18 cellular contexts compared by ENCODE assay signal in genomic region chr12:37565112-37565511, GRCh38.
DNase-seq lines count a peak whose midpoint lies in the region; ATAC-seq, FAIRE-seq and TF ChIP-seq lines count a peak whose summit lies in the region.
"Had no signal": no experiment of that assay in that cellular context is flagged by ENCODE, and none has a peak within 500 bp of the region (broad histone marks: within the 10 kb centered on the region; RNA-seq: fewer than 3 reads in every experiment).

No MANE protein-coding gene starts in this region.

- H4K20me1 ChIP-seq in HepG2 (ENCODE audit: insufficient read depth, low read length), result no peaks in the 10 kb centered on the region

- H3K79me2 ChIP-seq in HepG2 (ENCODE audit: insufficient read depth, low read length), result no peaks in the 10 kb centered on the region

- FAIRE-seq in HepG2 (lab: Jason Lieb, UNC) (no peak), bronchial epithelial cell (lab: Jason Lieb, UNC) (no peak)
- FAIRE-seq: D721Med, H54 had no signal

- peaks cover 17 to 18% of the 10 kb centered on the region in 2 donors for H3K9me3 Mint-ChIP-seq in stimulated activated naive CD8-positive, alpha-beta T cell treated with anti-CD3 and anti-CD28 coated beads, Interleukin-15, amount 100 ng/mL, for 72 hours

- ATAC-seq in HepG2, result no peak
- no peak for ATAC-seq in right lobe of liver
- ATAC-seq in stimulated activated naive CD8-positive, alpha-beta T cell treated with anti-CD3 and anti-CD28 coated beads, Interleukin-15, amount 100 ng/mL, for 72 hours, result no peak
- ATAC-seq: GM23338 had no signal

- peaks cover 51% of the 10 kb centered on the region for H3K9me3 ChIP-seq in HepG2 (ENCODE audit: low read length)
- H3K9me3 ChIP-seq in right lobe of liver, result no peaks in the 10 kb centered on the region
- H3K9me3 ChIP-seq: BE2C, Caco-2 had no signal

- DNase-seq in HepG2 (ENCODE audit: low spot score), result no peak
- DNase-seq in right lobe of liver, result no peak
- DNase-seq in NB4 (ENCODE audit: low read depth), result peak; percentile 6
- DNase-seq in bronchial epithelial cell (ENCODE audit: low read depth), result peak; percentile 5
- no peak for DNase-seq in glomerular visceral epithelial cell (ENCODE audit: extremely low spot score)
- no peak for DNase-seq in stimulated activated naive CD8-positive, alpha-beta T cell treated with anti-CD3 and anti-CD28 coated beads, Interleukin-15, amount 100 ng/mL, for 72 hours
- DNase-seq in COLO668 (lab: John Stamatoyannopoulos, UW; ENCODE audit: unreplicated experiment), result no peak
- DNase-seq: ACHN; BE2C; C1 segment of cervical spinal cord; Caco-2; CD4-positive, CD25-positive, alpha-beta regulatory T cell; CD8-positive, alpha-beta memory T cell; GF-D8; KBM-7 had no signal

- no peaks in the 10 kb centered on the region for H3K27me3 ChIP-seq in HepG2 (ENCODE audit: control insufficient read depth in 1 of 2, insufficient read depth in 2 of 2, low read length in 2 of 2)
- no peaks in the 10 kb centered on the region for H3K27me3 ChIP-seq in right lobe of liver
- H3K27me3 ChIP-seq in bronchial epithelial cell (ENCODE audit: control insufficient read depth, insufficient read depth, low read length), result no peaks in the 10 kb centered on the region
- H3K27me3 ChIP-seq: BE2C had no signal

- H3K4me3 ChIP-seq in HepG2 (replicated peaks in 1 of 3; ENCODE audit: insufficient read depth in 1 of 3, low read depth in 2 of 3, low read length in 3 of 3) (no peak overlapping the region), right lobe of liver (no peak overlapping the region), NB4 (ENCODE audit: low read depth, low read length) (no peak overlapping the region), bronchial epithelial cell (ENCODE audit: low read depth, low read length) (no peak overlapping the region)
- H3K4me3 ChIP-seq: GM23338 had no signal

- H3K9ac ChIP-seq in HepG2 (ENCODE audit: insufficient read depth, low read depth, low read length), result no peak overlapping the region

- in situ Hi-C loops in HepG2 (cut with HindIII; ENCODE audit: extremely low pct_ligation_motif_present, low pct_unique_long_range_greater_than_20kb), result no loop called here

- H3K4me2 ChIP-seq in HepG2 (ENCODE audit: low read depth, low read length), result no peak overlapping the region
- H3K4me2 ChIP-seq: GM23338 had no signal

- CTCF ChIA-PET in HepG2 (lab: Yijun Ruan, JAX; ENCODE audit: low intra/inter-chr PET ratio, low total read pairs), result no interaction called here

- H3K36me3 ChIP-seq in HepG2 (replicated peaks in 1 of 2; ENCODE audit: control insufficient read depth in 1 of 2, insufficient read depth in 2 of 2, low read length in 2 of 2) (no peaks in the 10 kb centered on the region), right lobe of liver (no peaks in the 10 kb centered on the region), bronchial epithelial cell (ENCODE audit: control insufficient read depth, insufficient read depth, low read length) (no peaks in the 10 kb centered on the region)
- H3K36me3 ChIP-seq: BE2C had no signal

- no peaks in the 10 kb centered on the region for H3K27me3 Mint-ChIP-seq in stimulated activated naive CD8-positive, alpha-beta T cell treated with anti-CD3 and anti-CD28 coated beads, Interleukin-15, amount 100 ng/mL, for 72 hours
- H3K27me3 Mint-ChIP-seq: CD4-positive, CD25-positive, alpha-beta regulatory T cell; CD8-positive, alpha-beta memory T cell had no signal

- H3K4me1 ChIP-seq in HepG2 (ENCODE audit: insufficient read depth, low read length), result no peaks in the 10 kb centered on the region
- no peaks in the 10 kb centered on the region for H3K4me1 ChIP-seq in right lobe of liver
- H3K4me1 ChIP-seq: Caco-2 had no signal

- intact Hi-C loops in HepG2 (cut with micrococcal nuclease; ENCODE audit: unreplicated experiment) (no loop called here), right lobe of liver (cut with DNase I) (no loop called here)

- TF ChIP-seq RAD21 in HepG2 (CRISPR knock-in tag; IDR thresholded peaks at IDR 0.05), result no peak

- H3K27ac ChIP-seq in HepG2 (ENCODE audit: extremely low read length, insufficient read depth, low read length) (no peak overlapping the region), right lobe of liver (no peak overlapping the region)

- TF ChIP-seq EP300 in HepG2 (IDR thresholded peaks at IDR 0.05; ENCODE audit: low read depth in 2 of 2, low read length in 2 of 2), result no peak
- TF ChIP-seq EP300 in HepG2 (CRISPR knock-in tag; IDR thresholded peaks at IDR 0.05; ENCODE audit: borderline replicate concordance), result no peak

- POLR2A ChIA-PET in HepG2 (lab: Yijun Ruan, JAX), result no interaction called here

- no peak overlapping the region for H3K27ac Mint-ChIP-seq in stimulated activated naive CD8-positive, alpha-beta T cell treated with anti-CD3 and anti-CD28 coated beads, Interleukin-15, amount 100 ng/mL, for 72 hours
- H3K27ac Mint-ChIP-seq: CD4-positive, CD25-positive, alpha-beta regulatory T cell; CD8-positive, alpha-beta memory T cell; GM23338 had no signal

- 25% methylated on average over 2 of the region's 2 CpGs for WGBS in HepG2 (ENCODE audit: low lambda C conversion rate)
- 14% methylated on average over 2 of the region's 2 CpGs for WGBS in right lobe of liver (ENCODE audit: insufficient coverage, low coverage, low lambda C conversion rate, missing lambda C conversion rate)

- H2AFZ ChIP-seq in HepG2 (ENCODE audit: low read length), result no peak overlapping the region
- H2AFZ ChIP-seq: GM23338 had no signal

- H3K4me1 Mint-ChIP-seq in stimulated activated naive CD8-positive, alpha-beta T cell treated with anti-CD3 and anti-CD28 coated beads, Interleukin-15, amount 100 ng/mL, for 72 hours, result no peaks in the 10 kb centered on the region
- H3K4me1 Mint-ChIP-seq: CD4-positive, CD25-positive, alpha-beta regulatory T cell; CD8-positive, alpha-beta memory T cell; GM23338 had no signal

- H3K4me3 Mint-ChIP-seq in stimulated activated naive CD8-positive, alpha-beta T cell treated with anti-CD3 and anti-CD28 coated beads, Interleukin-15, amount 100 ng/mL, for 72 hours, result no peak overlapping the region
- H3K4me3 Mint-ChIP-seq: CD8-positive, alpha-beta memory T cell; GM23338 had no signal

- TF ChIP-seq CTCF in HepG2 (CRISPR knock-in tag; IDR thresholded peaks at IDR 0.05) (no peak), right lobe of liver (IDR thresholded peaks at IDR 0.05) (no peak), NB4 (IDR thresholded peaks at IDR 0.05; ENCODE audit: low read depth, low read length) (no peak), bronchial epithelial cell (IDR thresholded peaks at IDR 0.05; ENCODE audit: insufficient read depth, low read length, severe bottlenecking) (no peak)

- no peak for TF ChIP-seq POLR2A in HepG2 (IDR thresholded peaks at IDR 0.05; ENCODE audit: insufficient read depth in 1 of 2, low read depth in 2 of 2, low read length in 2 of 2)
- no peak for TF ChIP-seq POLR2A in right lobe of liver (IDR thresholded peaks at IDR 0.05)
- no peak for TF ChIP-seq POLR2A in NB4 (IDR thresholded peaks at IDR 0.05; ENCODE audit: extremely low read depth, insufficient read length)

- no TSS peak for BruUV-seq in HepG2 (replicated peaks; lab: Mats Ljungman, UMichigan)

TF ChIP-seq in HepG2, 621 proteins besides CTCF, POLR2A, EP300 and RAD21:
- TF ChIP-seq CEBPB (IDR thresholded peaks at IDR 0.05; ENCODE audit: borderline replicate concordance, low read depth, low read length), result peak; percentile 86
- no peak for TF ChIP-seq SMAD3 (CRISPR knock-in tag; IDR thresholded peaks at IDR 0.05)
- no peak for TF ChIP-seq ZNF335 (CRISPR knock-in tag; IDR thresholded peaks at IDR 0.05)
- TF ChIP-seq HNF1B (CRISPR knock-in tag; IDR thresholded peaks at IDR 0.05), result no peak
- no peak for TF ChIP-seq ELF4 (CRISPR knock-in tag; IDR thresholded peaks at IDR 0.05; ENCODE audit: borderline replicate concordance)
TF ChIP-seq in HepG2: peak in this region for 1.

Comparison
In these comparisons a context has a peak if more than half of its experiments do, and no peak if none do; other contexts are left out.
1. DNase-seq: peak in NB4 (single experiment) and bronchial epithelial cell (single experiment); none in HepG2 (single experiment), right lobe of liver (0 of 3), glomerular visceral epithelial cell (single experiment), stimulated activated naive CD8-positive, alpha-beta T cell treated with anti-CD3 and anti-CD28 coated beads, Interleukin-15, amount 100 ng/mL, for 72 hours (0 of 2) and COLO668 (single experiment).